ENCODE assay signal across 25 cellular contexts in genomic region chr2:208049441-208049840, GRCh38.
"Had no signal": no experiment of that assay in that cellular context is flagged by ENCODE, and none has a peak within 500 bp of the region (broad histone marks: within the 10 kb centered on the region; RNA-seq: fewer than 3 reads in every experiment).

No MANE protein-coding gene starts in this region.

- H2AFZ ChIP-seq: hepatocyte had no signal

- H3K79me2 ChIP-seq: hepatocyte had no signal

- DNase-seq: dermis blood vessel endothelial cell; effector memory CD4-positive, alpha-beta T cell; foreskin keratinocyte; heart left ventricle; kidney; mesendoderm; midbrain; naive thymus-derived CD8-positive, alpha-beta T cell; nephron progenitor cell; nucleus accumbens; stimulated activated CD4-positive, alpha-beta T cell treated with anti-CD3 and anti-CD28 coated beads, Interleukin-2, amount 100 ng/mL, for 24 hours; stimulated activated CD4-positive, alpha-beta T cell treated with anti-CD3 and anti-CD28 coated beads, Interleukin-4, amount 100 ng/mL, for 24 hours; stimulated activated naive CD8-positive, alpha-beta T cell treated with anti-CD3 and anti-CD28 coated beads, Interleukin-15, Interleukin-2, amounts not matched to agents 100 U/mL and 50 U/mL, for 24 hours; substantia nigra; testis; tibial artery had no signal

- ATAC-seq: foreskin keratinocyte; gastroesophageal sphincter; heart left ventricle; left lobe of liver; naive thymus-derived CD8-positive, alpha-beta T cell; sciatic nerve; stimulated activated memory B cell treated with anti-CD40 and anti-IgM and Interleukin-4, amounts not matched to agents 10 μg/mL and 1 μg/mL and 100 μg/mL, for 72 hours; stimulated activated naive CD8-positive, alpha-beta T cell treated with anti-CD3 and anti-CD28 coated beads, Interleukin-15, Interleukin-2, amounts not matched to agents 100 U/mL and 50 U/mL, for 24 hours had no signal

- H3K4me2 ChIP-seq: hepatocyte had no signal

- H3K36me3 ChIP-seq: esophagus muscularis mucosa, gastroesophageal sphincter, heart left ventricle, prostate gland, right atrium auricular region, tibial artery had no signal

- H3K9me3 ChIP-seq: esophagus muscularis mucosa, gastroesophageal sphincter, heart left ventricle, prostate gland, right atrium auricular region, testis, tibial artery had no signal

- H3K4me1 ChIP-seq: esophagus muscularis mucosa, foreskin keratinocyte, gastroesophageal sphincter, heart left ventricle, prostate gland, right atrium auricular region, testis, tibial artery had no signal

- H3K27me3 ChIP-seq: esophagus muscularis mucosa, foreskin keratinocyte, heart left ventricle, hepatocyte, right atrium auricular region, testis had no signal

- H3K27ac ChIP-seq: coronary artery, esophagus muscularis mucosa, foreskin keratinocyte, gastroesophageal sphincter, heart left ventricle, hepatocyte, prostate gland, right atrium auricular region, testis, tibial artery had no signal

- H3K4me3 ChIP-seq: coronary artery, esophagus muscularis mucosa, gastroesophageal sphincter, heart left ventricle, hepatocyte, prostate gland, right atrium auricular region, testis, tibial artery had no signal
